Comparison of ENCODE assay signal across 16 cellular contexts in the genomic region with DNA sequence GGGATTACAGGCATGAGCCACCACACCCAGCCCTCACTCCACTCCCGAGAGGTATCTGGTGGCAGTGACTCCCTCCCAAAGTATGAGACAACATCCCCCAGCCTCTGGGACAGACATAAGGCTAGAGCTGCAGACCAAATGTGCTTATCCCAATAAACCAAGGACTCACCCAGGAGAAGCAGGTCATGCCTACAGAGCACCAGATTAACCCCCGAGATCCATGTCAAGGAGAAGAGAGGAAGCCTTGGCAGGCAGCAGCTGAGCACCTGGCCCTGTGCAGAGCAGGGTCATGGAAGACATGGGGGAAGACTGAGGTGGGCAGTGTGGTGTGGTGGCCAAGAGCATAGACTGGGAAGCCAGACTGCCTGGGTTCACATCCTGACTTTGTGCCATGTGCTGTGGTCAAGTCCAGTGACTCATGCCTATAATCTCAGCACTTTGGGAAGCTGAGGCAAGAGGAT.
"Had no signal": no experiment of that assay in that cellular context is flagged by ENCODE, and none has a peak within 500 bp of the region (broad histone marks: within the 10 kb centered on the region; RNA-seq: fewer than 3 reads in every experiment).

No MANE protein-coding gene starts in this region.

- H3K27ac ChIP-seq: epithelial cell of prostate, neural progenitor cell, upper lobe of left lung had no signal

- H3K9me3 ChIP-seq: upper lobe of left lung had no signal

- H3K27me3 ChIP-seq: upper lobe of left lung had no signal

- H3K9me3 Mint-ChIP-seq: activated CD4-positive, alpha-beta memory T cell treated with anti-CD3 and anti-CD28 coated beads, Interleukin-2, amount 10 ng/mL, durations not matched to agents 7 days and 5 days; activated naive CD4-positive, alpha-beta T cell treated with anti-CD3 and anti-CD28 coated beads for 36 hours; activated T-helper 1 cell treated with anti-CD3 and anti-CD28 coated beads, Interleukin-12 subunit alpha, Interleukin-12 subunit beta, Interleukin-2, Interleukin-4 antibody, amounts not matched to agents 30 ng/mL and 10 ng/mL and 1 ng/mL, durations not matched to agents 14 hours and 24 hours and 36 hours; mesothelial cell of epicardium; neural progenitor cell; stimulated activated naive B cell treated with anti-CD40 and anti-IgM and Interleukin-4, amounts not matched to agents 10 μg/mL and 1 μg/mL and 100 μg/mL, for 72 hours; T-helper 2 cell treated with Interferon-gamma antibody and Interleukin-4, amounts not matched to agents 5 μg/mL and 100 μg/mL, for 36 hours had no signal

- H3K4me3 ChIP-seq: neural progenitor cell, smooth muscle cell, upper lobe of left lung had no signal

- H3K27ac Mint-ChIP-seq: activated CD4-positive, alpha-beta memory T cell treated with anti-CD3 and anti-CD28 coated beads, Interleukin-2, amount 10 ng/mL, durations not matched to agents 7 days and 5 days; activated naive CD4-positive, alpha-beta T cell treated with anti-CD3 and anti-CD28 coated beads for 36 hours; activated T-helper 1 cell treated with anti-CD3 and anti-CD28 coated beads, Interleukin-12 subunit alpha, Interleukin-12 subunit beta, Interleukin-2, Interleukin-4 antibody, amounts not matched to agents 30 ng/mL and 10 ng/mL and 1 ng/mL, durations not matched to agents 14 hours and 24 hours and 36 hours; mesothelial cell of epicardium; neural progenitor cell; stimulated activated naive B cell treated with anti-CD40 and anti-IgM and Interleukin-4, amounts not matched to agents 10 μg/mL and 1 μg/mL and 100 μg/mL, for 72 hours; T-helper 2 cell treated with Interferon-gamma antibody and Interleukin-4, amounts not matched to agents 5 μg/mL and 100 μg/mL, for 36 hours had no signal

- H3K36me3 Mint-ChIP-seq: mesothelial cell of epicardium; stimulated activated naive B cell treated with anti-CD40 and anti-IgM and Interleukin-4, amounts not matched to agents 10 μg/mL and 1 μg/mL and 100 μg/mL, for 72 hours had no signal

- H3K4me3 Mint-ChIP-seq: activated CD4-positive, alpha-beta memory T cell treated with anti-CD3 and anti-CD28 coated beads, Interleukin-2, amount 10 ng/mL, durations not matched to agents 7 days and 5 days; activated naive CD4-positive, alpha-beta T cell treated with anti-CD3 and anti-CD28 coated beads for 36 hours; activated T-helper 1 cell treated with anti-CD3 and anti-CD28 coated beads, Interleukin-12 subunit alpha, Interleukin-12 subunit beta, Interleukin-2, Interleukin-4 antibody, amounts not matched to agents 30 ng/mL and 10 ng/mL and 1 ng/mL, durations not matched to agents 14 hours and 24 hours and 36 hours; mesothelial cell of epicardium; neural progenitor cell; stimulated activated naive B cell treated with anti-CD40 and anti-IgM and Interleukin-4, amounts not matched to agents 10 μg/mL and 1 μg/mL and 100 μg/mL, for 72 hours; T-helper 2 cell treated with Interferon-gamma antibody and Interleukin-4, amounts not matched to agents 5 μg/mL and 100 μg/mL, for 36 hours had no signal

- H3K36me3 ChIP-seq: neural progenitor cell, upper lobe of left lung had no signal

- H3K9ac ChIP-seq: neural progenitor cell had no signal

- H3K4me2 ChIP-seq: neural progenitor cell, smooth muscle cell had no signal

- DNase-seq: activated CD4-positive, alpha-beta memory T cell treated with anti-CD3 and anti-CD28 coated beads, Interleukin-2, amount 10 ng/mL, durations not matched to agents 7 days and 5 days; activated CD8-positive, alpha-beta memory T cell treated with anti-CD3 and anti-CD28 coated beads, Interleukin-2, amount 50 U/mL, for 48 hours; activated naive CD4-positive, alpha-beta T cell treated with anti-CD3 and anti-CD28 coated beads for 36 hours; caudate nucleus; cortex of kidney; effector CD8-positive, alpha-beta T cell; hippocampal formation; stimulated activated CD4-positive, alpha-beta T cell treated with anti-CD3 and anti-CD28 coated beads, Interleukin-1b, Interleukin-23, amount 100 ng/mL, for 48 hours; stimulated activated naive B cell treated with anti-CD40 and anti-IgM and Interleukin-4, amounts not matched to agents 10 μg/mL and 1 μg/mL and 100 μg/mL, for 72 hours; upper lobe of left lung had no signal

- H2AFZ ChIP-seq: neural progenitor cell had no signal

- ATAC-seq: stimulated activated naive B cell treated with anti-CD40 and anti-IgM and Interleukin-4, amounts not matched to agents 10 μg/mL and 1 μg/mL and 100 μg/mL, for 72 hours had no signal
